In the genomic region with DNA sequence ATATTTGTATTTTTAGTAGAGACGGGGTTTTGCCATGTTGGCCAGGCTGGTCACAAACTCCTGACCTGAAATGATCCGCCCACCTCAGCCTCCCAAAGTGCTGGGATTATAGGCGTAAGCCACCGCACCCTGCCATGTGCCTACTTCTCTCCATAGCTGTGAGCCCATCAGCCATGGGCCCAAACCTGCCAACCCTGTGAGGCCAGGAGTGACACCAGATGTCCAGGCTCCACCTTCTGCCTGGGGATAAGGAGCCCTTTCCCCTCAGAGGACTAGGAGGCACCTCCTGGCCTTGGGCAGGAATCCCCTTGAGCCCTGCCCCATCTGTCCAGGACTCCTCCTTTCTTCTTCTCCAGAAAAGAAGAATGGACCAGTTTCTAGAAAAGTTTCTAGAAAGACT, we compare ENCODE assay signal across 19 cellular contexts. TPM values are rescaled to one million over a fixed set of nuclear protein-coding genes. Genes with fewer than 3 reads are reported as not detected.
DNase-seq lines count a peak whose midpoint lies in the region; ATAC-seq and TF ChIP-seq lines count a peak whose summit lies in the region.
"Had no signal": no experiment of that assay in that cellular context is flagged by ENCODE, and none has a peak within 500 bp of the region (broad histone marks: within the 10 kb centered on the region; RNA-seq: fewer than 3 reads in every experiment).

No MANE protein-coding gene starts in this region.

- no peak overlapping the region for H3K27ac Mint-ChIP-seq in activated CD4-positive, alpha-beta memory T cell treated with anti-CD3 and anti-CD28 coated beads for 36 hours
- H3K27ac Mint-ChIP-seq in endothelial cell (ENCODE audit: unreplicated experiment), result no peak overlapping the region

- peak overlapping the region in 3 of 4 donors; percentile 66 to 82 (median 78) for H3K27ac ChIP-seq in body of pancreas
- peak overlapping the region; percentile 87 to 90 for H3K27ac ChIP-seq in mucosa of rectum (ENCODE audit: low read depth in 2 of 2, low read length in 2 of 2)
- H3K27ac ChIP-seq in stomach, result peak overlapping the region in 4 of 5 donors; percentile 9 to 73 (median 64)
- no peak overlapping the region for H3K27ac ChIP-seq in Karpas-422 (ENCODE audit: low read length)
- H3K27ac ChIP-seq: SJCRH30 had no signal

- CTCF ChIA-PET in activated CD4-positive, alpha-beta memory T cell treated with anti-CD3 and anti-CD28 coated beads for 36 hours (lab: Charles Lee), result interaction anchor here (2.2 kb wide), 1 partner anchor 10 kb away, joined by 9 read pairs; no protein-coding TSS in a partner anchor

- H3K4me3 Mint-ChIP-seq in activated CD4-positive, alpha-beta memory T cell treated with anti-CD3 and anti-CD28 coated beads for 36 hours, result no peak overlapping the region
- no peak overlapping the region for H3K4me3 Mint-ChIP-seq in endothelial cell (ENCODE audit: unreplicated experiment)

- H3K4me2 ChIP-seq in Karpas-422 (ENCODE audit: low read depth, low read length, poor library complexity, severe bottlenecking), result no peak overlapping the region

- no peak overlapping the region for H2AFZ ChIP-seq in Karpas-422 (ENCODE audit: low read length)

- no peaks in the 10 kb centered on the region for H3K79me2 ChIP-seq in Karpas-422 (ENCODE audit: low read length)

- H3K9me3 ChIP-seq in body of pancreas (no peaks in the 10 kb centered on the region), mucosa of rectum (ENCODE audit: control insufficient read depth in 2 of 2, low read length in 2 of 2) (no peaks in the 10 kb centered on the region), stomach (no peaks in the 10 kb centered on the region), Karpas-422 (ENCODE audit: low read length) (no peaks in the 10 kb centered on the region)
- H3K9me3 ChIP-seq: BE2C, MG63, SJCRH30 had no signal

- no peaks in the 10 kb centered on the region for H3K36me3 Mint-ChIP-seq in activated CD4-positive, alpha-beta memory T cell treated with anti-CD3 and anti-CD28 coated beads for 36 hours
- H3K36me3 Mint-ChIP-seq in endothelial cell (ENCODE audit: low read depth, unreplicated experiment), result no peaks in the 10 kb centered on the region

- POLR2A ChIA-PET in activated CD4-positive, alpha-beta memory T cell treated with anti-CD3 and anti-CD28 coated beads for 36 hours (lab: Charles Lee), result no interaction called here

- no peak for TF ChIP-seq CTCF in body of pancreas (IDR thresholded peaks at IDR 0.05)
- TF ChIP-seq CTCF in stomach (IDR thresholded peaks at IDR 0.05), result no peak
- TF ChIP-seq CTCF in endothelial cell (IDR thresholded peaks at IDR 0.05; ENCODE audit: unreplicated experiment), result no peak

- H3K4me1 ChIP-seq in body of pancreas (peaks cover 56% of the 10 kb centered on the region), mucosa of rectum (ENCODE audit: control insufficient read depth in 2 of 2, insufficient read depth in 2 of 2, low read length in 2 of 2) (peaks cover 41 to 48% of the 10 kb centered on the region in 2 donors), stomach (peaks cover 9 to 53% (median 32%) of the 10 kb centered on the region in 4 donors), Karpas-422 (ENCODE audit: low read length) (peaks cover 12% of the 10 kb centered on the region)
- H3K4me1 ChIP-seq: BE2C, SJCRH30 had no signal

- no peak for ATAC-seq in body of pancreas
- ATAC-seq: Right ventricle myocardium inferior had no signal

- no peak for TF ChIP-seq POLR2A in body of pancreas (IDR thresholded peaks at IDR 0.05)
- no peak for TF ChIP-seq POLR2A in stomach (IDR thresholded peaks at IDR 0.05)

- H3K27me3 Mint-ChIP-seq in activated CD4-positive, alpha-beta memory T cell treated with anti-CD3 and anti-CD28 coated beads for 36 hours, result no peaks in the 10 kb centered on the region
- H3K27me3 Mint-ChIP-seq in endothelial cell (ENCODE audit: unreplicated experiment), result peaks cover 10% of the 10 kb centered on the region

- intact Hi-C loops in body of pancreas (cut with DNase I), result no loop called here
- intact Hi-C loops in stomach (cut with DNase I; ENCODE audit: low total_unique reads), result no loop called here
- intact Hi-C loops in activated CD4-positive, alpha-beta memory T cell treated with anti-CD3 and anti-CD28 coated beads for 36 hours (cut with micrococcal nuclease), result no loop called here

- H3K27me3 ChIP-seq in body of pancreas (no peaks in the 10 kb centered on the region), mucosa of rectum (ENCODE audit: control insufficient read depth in 2 of 2, insufficient read depth in 2 of 2, low read length in 2 of 2) (no peaks in the 10 kb centered on the region), stomach (no peaks in the 10 kb centered on the region), Karpas-422 (ENCODE audit: low read length) (no peaks in the 10 kb centered on the region)
- H3K27me3 ChIP-seq: BE2C, MG63, SJCRH30 had no signal

- H3K36me3 ChIP-seq in body of pancreas (replicated peaks in 1 of 2; ENCODE audit: insufficient read depth in 1 of 2, low read depth in 2 of 2) (no peaks in the 10 kb centered on the region), mucosa of rectum (ENCODE audit: control insufficient read depth in 2 of 2, insufficient read depth in 2 of 2, low read length in 2 of 2) (no peaks in the 10 kb centered on the region), stomach (no peaks in the 10 kb centered on the region), Karpas-422 (ENCODE audit: insufficient read depth, low read length) (no peaks in the 10 kb centered on the region)
- H3K36me3 ChIP-seq: BE2C, MG63, SJCRH30 had no signal

- no peaks in the 10 kb centered on the region for H3K9me3 Mint-ChIP-seq in activated CD4-positive, alpha-beta memory T cell treated with anti-CD3 and anti-CD28 coated beads for 36 hours
- H3K9me3 Mint-ChIP-seq in endothelial cell (ENCODE audit: unreplicated experiment), result no peaks in the 10 kb centered on the region

- DNase-seq in NCI-H69 (lab: John Stamatoyannopoulos, UW), result peak; percentile 17
- no peak for DNase-seq in body of pancreas
- DNase-seq in stomach, result no peak
- DNase-seq in Karpas-422, result no peak
- DNase-seq in cerebellar cortex (ENCODE audit: low spot score), result no peak
- DNase-seq in activated CD4-positive, alpha-beta memory T cell treated with anti-CD3 and anti-CD28 coated beads for 36 hours, result no peak
- no peak for DNase-seq in endothelial cell (ENCODE audit: low spot score)
- DNase-seq: ACHN, BE2C, DMS153, H7, KBM-7, MG63, NCI-H2081, NCI-H226, NCI-H510A, SJCRH30 had no signal

- H4K20me1 ChIP-seq in Karpas-422 (ENCODE audit: insufficient read depth, low read depth, low read length), result no peaks in the 10 kb centered on the region

- H3K4me3 ChIP-seq in body of pancreas (no peak overlapping the region), mucosa of rectum (ENCODE audit: low read length in 2 of 2) (no peak overlapping the region), stomach (no peak overlapping the region), Karpas-422 (ENCODE audit: low read length) (no peak overlapping the region)
- H3K4me3 ChIP-seq: MG63, SJCRH30 had no signal

- WGBS in body of pancreas, 2 donors, result 82 to 90% methylated on average over 2 to 4 of the region's 4 CpGs
- 74 to 88% (median 79%) methylated on average over 4 of the region's 4 CpGs for WGBS in stomach, 5 donors

- TF ChIP-seq EP300 in stomach (IDR thresholded peaks at IDR 0.05), result no peak

- H3K4me1 Mint-ChIP-seq in activated CD4-positive, alpha-beta memory T cell treated with anti-CD3 and anti-CD28 coated beads for 36 hours (ENCODE audit: low read depth), result no peaks in the 10 kb centered on the region
- H3K4me1 Mint-ChIP-seq in endothelial cell (ENCODE audit: unreplicated experiment), result no peaks in the 10 kb centered on the region

- H3K9ac ChIP-seq in mucosa of rectum (ENCODE audit: low read depth in 1 of 2, low read length in 2 of 2), result peak overlapping the region in 1 of 2 donors; percentile 9
- H3K9ac ChIP-seq in Karpas-422 (ENCODE audit: low read length), result no peak overlapping the region

- no peaks in the 10 kb centered on the region for H3K9me2 ChIP-seq in Karpas-422 (replicated peaks; ENCODE audit: insufficient read depth, low read length)

RNA-seq across cellular contexts. Expression of a gene that starts 14.2 kb away (rescaled TPM):
- total RNA-seq in body of pancreas (10 to 100 TPM; 10.6 to 19.8 TPM), stomach (10 to 100 TPM in 2 of 5 donors, 1 to 10 TPM in 2, not detected in 1; 7.0 to 16.8 (median 12.1) TPM), endothelial cell (ENCODE audit: unreplicated experiment) (21.1 TPM)
- polyA plus RNA-seq in stomach, result 1 to 10 TPM; 3.3 to 7.9 (median 3.7) TPM
- total RNA-seq in Karpas-422 (2014; rRNA removed; shearing (Covaris generic); ENCODE audit: low replicate concordance), result 20.5 and 29.9 TPM in 2 replicates
- total RNA-seq in activated CD4-positive, alpha-beta memory T cell treated with anti-CD3 and anti-CD28 coated beads for 36 hours, result 10 to 100 TPM; 35.0 to 38.2 TPM

RNA-seq across cellular contexts. Expression of a gene that starts 16.6 kb away (rescaled TPM):
- total RNA-seq in body of pancreas (10 to 100 TPM; 15.5 to 16.9 TPM), stomach (100 to 1,000 TPM in 1 of 5 donors, 10 to 100 TPM in 4; 15.6 to 117 (median 37.9) TPM), endothelial cell (ENCODE audit: unreplicated experiment) (9.9 TPM)
- 10 to 100 TPM; 20.5 to 56.1 (median 36.4) TPM for polyA plus RNA-seq in stomach
- total RNA-seq in Karpas-422 (2014; rRNA removed; shearing (Covaris generic); ENCODE audit: low replicate concordance), result 22.7 and 27.9 TPM in 2 replicates
- 10 to 100 TPM; 23.8 to 25.9 TPM for total RNA-seq in activated CD4-positive, alpha-beta memory T cell treated with anti-CD3 and anti-CD28 coated beads for 36 hours
